Comparison of ENCODE assay signal across 1 cellular context in genomic region chr11:46918087-46918751, GRCh38.
A peak's percentile ranks its signal among the peaks of the same experiment; 100 is the strongest.
TF ChIP-seq lines count a peak whose summit lies in the region.

TSS of gene LRP4 (minus strand) at chr11:46918550. CDS start at chr11:46918379, 171 bp downstream.

TF ChIP-seq in H1, 55 proteins besides CTCF, POLR2A, EP300 and RAD21:
- TF ChIP-seq EGR1 (IDR thresholded peaks at IDR 0.05; ENCODE audit: borderline replicate concordance, low read depth, low read length) (no peak), FOSL1 (IDR thresholded peaks at IDR 0.05; ENCODE audit: insufficient read depth, low read depth, low read length) (0 out of 2 replicates have a peak, but pooled peaks have one; percentile 20), CBX5 (IDR thresholded peaks at IDR 0.05; ENCODE audit: low read depth, low read length) (no peak), TCF12 (IDR thresholded peaks at IDR 0.05; ENCODE audit: low read depth, low read length) (no peak), RBBP5 (IDR thresholded peaks at IDR 0.05; ENCODE audit: borderline replicate concordance, low read depth, low read length) (0 out of 2 replicates have a peak, but pooled peaks have one; percentile 39), SIN3A (conservative IDR thresholded peaks at IDR 0.05 in 1 of 2, IDR thresholded peaks at IDR 0.05 in 1 of 2; ENCODE audit: low read depth in 1 of 2, low read length in 2 of 2) (0 out of 4 replicates have a peak, but pooled peaks of 1 of the 2 experiments have one; percentile 8), BRCA1 (IDR thresholded peaks at IDR 0.05; ENCODE audit: low read depth, low read length) (no peak), ZNF274 (IDR thresholded peaks at IDR 0.05; ENCODE audit: borderline replicate concordance, extremely low read depth, low read length) (no peak), KDM4A (IDR thresholded peaks at IDR 0.05; ENCODE audit: low read depth, low read length, severe bottlenecking) (peak; percentile 61), CHD7 (IDR thresholded peaks at IDR 0.05; ENCODE audit: insufficient replicate concordance, low read length) (no peak), KDM1A (IDR thresholded peaks at IDR 0.05; ENCODE audit: borderline replicate concordance, low read length) (no peak)
